ENCODE assay signal across 8 cellular contexts in the genomic region with DNA sequence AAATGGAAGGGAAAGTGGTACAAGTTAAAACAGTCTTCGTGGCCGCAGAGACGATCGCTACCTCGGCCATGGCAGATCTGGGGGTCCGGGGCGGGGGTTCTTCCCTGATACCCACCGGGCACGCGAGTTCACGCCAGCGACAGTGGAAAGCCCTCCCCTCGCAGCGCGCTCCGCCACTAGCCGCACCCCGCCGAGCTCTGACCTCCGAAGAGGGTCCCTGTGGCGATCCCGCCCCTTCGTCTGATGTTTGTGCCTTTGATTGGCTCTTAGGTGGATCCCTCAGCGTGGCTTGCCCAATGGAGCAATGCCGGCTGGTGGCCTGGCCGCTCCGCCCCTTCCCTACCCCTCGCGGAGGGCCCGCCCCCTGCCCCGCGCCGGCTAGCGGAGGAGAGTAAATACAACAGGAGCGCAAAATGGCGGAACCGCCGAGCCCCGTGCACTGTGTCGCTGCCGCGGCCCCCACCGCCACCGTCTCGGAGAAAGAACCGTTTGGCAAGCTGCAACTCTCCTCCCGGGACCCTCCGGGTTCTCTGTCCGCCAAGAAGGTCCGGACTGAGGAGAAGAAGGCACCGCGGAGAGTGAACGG. TPM values are rescaled to one million over a fixed set of nuclear protein-coding genes. Genes with fewer than 3 reads are reported as not detected.
DNase-seq lines count a peak whose midpoint lies in the region; ATAC-seq and TF ChIP-seq lines count a peak whose summit lies in the region.

A gene (plus strand): TSS at position 403 of the 586 bp plus-strand sequence. CDS start 11 bp downstream, at position 414.

- TF ChIP-seq CTCF in GM12873 (IDR thresholded peaks at IDR 0.05; ENCODE audit: insufficient read depth, low read depth, low read length, missing control alignments): peak; percentile 42
- peak; percentile 36 for TF ChIP-seq CTCF in cardiac muscle cell (IDR thresholded peaks at IDR 0.05; ENCODE audit: low read depth, low read length)
- peak; percentile 26 to 71 (median 43) for TF ChIP-seq CTCF in transverse colon (IDR thresholded peaks at IDR 0.05)

- H2AFZ ChIP-seq in trophoblast cell (ENCODE audit: insufficient read depth, low read length, poor library complexity): peak within 1 kb of the TSS; percentile 87

- H3K23ac ChIP-seq in trophoblast cell (ENCODE audit: low read length): no peak within 1 kb of the TSS

- H3K27me3 ChIP-seq in cardiac muscle cell: no peaks in the 10 kb centered on the region
- H3K27me3 ChIP-seq in trophoblast cell (ENCODE audit: insufficient read depth, low read length): no peaks in the 10 kb centered on the region
- no peaks in the 10 kb centered on the region for H3K27me3 ChIP-seq in transverse colon

- intact Hi-C loops in transverse colon (cut with DNase I; ENCODE audit: low total_unique reads): no loop called here

- peak within 1 kb of the TSS; percentile 85 for H4K8ac ChIP-seq in trophoblast cell (ENCODE audit: low read depth, low read length)

- WGBS in trophoblast cell (ENCODE audit: extremely low coverage, insufficient coverage, insufficient read length): no CpG with 5 or more reads among the region's 53 CpGs
- 1% methylated on average over 38 of the region's 53 CpGs; no CpG with 5 or more reads in 1 of the 2 donors for WGBS in transverse colon (ENCODE audit: low coverage in 1 of 2), 2 donors

- peak; percentile 93 for ATAC-seq in HG02759 (IDR thresholded peaks at IDR 0.05; ENCODE audit: unreplicated experiment)
- ATAC-seq in activated naive CD8-positive, alpha-beta T cell treated with anti-CD3 and anti-CD28 coated beads, Interleukin-2, amount 50 U/mL, for 24 hours: peak; percentile 99

- H3K79me1 ChIP-seq in trophoblast cell (ENCODE audit: low read length): peaks cover 8% of the 10 kb centered on the region

- peak within 1 kb of the TSS; percentile 40 for H4K91ac ChIP-seq in trophoblast cell (ENCODE audit: low read depth, low read length)

- H3K4ac ChIP-seq in trophoblast cell (ENCODE audit: low read depth, low read length): peak within 1 kb of the TSS; percentile 31

- peak within 1 kb of the TSS; percentile 87 for H3K18ac ChIP-seq in trophoblast cell (ENCODE audit: low read length)

- H3K4me3 ChIP-seq in cardiac muscle cell (peak within 1 kb of the TSS; percentile 83), trophoblast cell (ENCODE audit: low read depth, low read length) (peak within 1 kb of the TSS; percentile 89), transverse colon (peak within 1 kb of the TSS; percentile 90 to 98 (median 94))

- H3K9me3 ChIP-seq in cardiac muscle cell (ENCODE audit: low read depth) (no peaks in the 10 kb centered on the region), trophoblast cell (ENCODE audit: insufficient read depth, low read depth, low read length) (no peaks in the 10 kb centered on the region), transverse colon (no peaks in the 10 kb centered on the region)

- peaks cover 13% of the 10 kb centered on the region for H3K4me1 ChIP-seq in cardiac muscle cell (ENCODE audit: low read depth)
- no peaks in the 10 kb centered on the region for H3K4me1 ChIP-seq in trophoblast cell (ENCODE audit: control insufficient read depth in 1 of 2, insufficient read depth in 2 of 2, low read length in 2 of 2)
- peaks cover 28 to 69% (median 37%) of the 10 kb centered on the region in 4 donors for H3K4me1 ChIP-seq in transverse colon

- H4K12ac ChIP-seq in trophoblast cell (ENCODE audit: low read depth, low read length): peak within 1 kb of the TSS; percentile 5

- H3K36me3 ChIP-seq in cardiac muscle cell (no peaks in the 10 kb centered on the region), trophoblast cell (ENCODE audit: control insufficient read depth in 1 of 2, insufficient read depth in 2 of 2, low read length in 2 of 2) (peaks cover under 1 to 3% of the 10 kb centered on the region in 2 experiments), transverse colon (no peaks in the 10 kb centered on the region)

- peak within 1 kb of the TSS; percentile 57 for H3K14ac ChIP-seq in trophoblast cell (ENCODE audit: low read length)

- in situ Hi-C loops in transverse colon (cut with MboI; ENCODE audit: low pct_ligation_motif_present in 1 of 4, low pct_unique_long_range_greater_than_20kb in 1 of 4, low sequenced_read_pairs in 3 of 4): no loop called here

- peaks cover 11% of the 10 kb centered on the region for H3K36me3 Mint-ChIP-seq in activated naive CD8-positive, alpha-beta T cell treated with anti-CD3 and anti-CD28 coated beads, Interleukin-2, amount 50 U/mL, for 24 hours (ENCODE audit: low read depth)

- no peaks in the 10 kb centered on the region for H3K9me3 Mint-ChIP-seq in activated naive CD8-positive, alpha-beta T cell treated with anti-CD3 and anti-CD28 coated beads, Interleukin-2, amount 50 U/mL, for 24 hours

- peak within 1 kb of the TSS; percentile 74 for H3K4me2 ChIP-seq in trophoblast cell (ENCODE audit: low read length)

- H3K9ac ChIP-seq in trophoblast cell (ENCODE audit: low read length): peak within 1 kb of the TSS; percentile 91

- H2BK12ac ChIP-seq in trophoblast cell (ENCODE audit: low read length): no peak within 1 kb of the TSS

- peak within 1 kb of the TSS; percentile 80 for H2BK5ac ChIP-seq in trophoblast cell (ENCODE audit: low read depth, low read length, poor library complexity)

- DNase-seq in NCI-H1417 (lab: John Stamatoyannopoulos, UW) (peak; percentile 98 to 99 (median 99)), SW 1271 (lab: John Stamatoyannopoulos, UW) (peak; percentile 92 to 97), cardiac muscle cell (ENCODE audit: low read depth in 1 of 2, low spot score in 1 of 2) (peak; percentile 98 to 99), trophoblast cell (peak; percentile 98 to 99), transverse colon (peak; percentile 99)
- DNase-seq in activated naive CD8-positive, alpha-beta T cell treated with anti-CD3 and anti-CD28 coated beads, Interleukin-2, amount 50 U/mL, for 24 hours: peak; percentile 97

- H3K79me2 ChIP-seq in trophoblast cell (ENCODE audit: control insufficient read depth, insufficient read depth, low read length, poor library complexity): peaks cover 11% of the 10 kb centered on the region

- peak within 1 kb of the TSS; percentile 49 for H2BK120ac ChIP-seq in trophoblast cell (ENCODE audit: insufficient read depth, low read length, poor library complexity)

- peaks cover 42% of the 10 kb centered on the region for H3K4me1 Mint-ChIP-seq in activated naive CD8-positive, alpha-beta T cell treated with anti-CD3 and anti-CD28 coated beads, Interleukin-2, amount 50 U/mL, for 24 hours

- TF ChIP-seq POLR2A in transverse colon (IDR thresholded peaks at IDR 0.05): peak; percentile 95

- peak within 1 kb of the TSS; percentile 98 for H3K4me3 Mint-ChIP-seq in activated naive CD8-positive, alpha-beta T cell treated with anti-CD3 and anti-CD28 coated beads, Interleukin-2, amount 50 U/mL, for 24 hours

- no peak within 1 kb of the TSS for H2AK5ac ChIP-seq in trophoblast cell (ENCODE audit: low read length)

- H3K27ac ChIP-seq in cardiac muscle cell (peak within 1 kb of the TSS; percentile 96), trophoblast cell (ENCODE audit: low read depth, low read length) (peak within 1 kb of the TSS; percentile 56), transverse colon (peak within 1 kb of the TSS; percentile 98 to 99 (median 98))

- H3K27me3 Mint-ChIP-seq in activated naive CD8-positive, alpha-beta T cell treated with anti-CD3 and anti-CD28 coated beads, Interleukin-2, amount 50 U/mL, for 24 hours: no peaks in the 10 kb centered on the region

- H3K27ac Mint-ChIP-seq in activated naive CD8-positive, alpha-beta T cell treated with anti-CD3 and anti-CD28 coated beads, Interleukin-2, amount 50 U/mL, for 24 hours: peak within 1 kb of the TSS; percentile 93

- TF ChIP-seq EP300 in transverse colon (IDR thresholded peaks at IDR 0.05; ENCODE audit: low read depth): no peak

RNA-seq across cellular contexts. Expression of the gene that starts here (rescaled TPM):
- total RNA-seq in cardiac muscle cell (13.6 and 24.6 TPM in 2 replicates), transverse colon (10 to 100 TPM; 13.7 to 26.2 (median 19.8) TPM)
- polyA plus RNA-seq in cardiac muscle cell: 6.6 and 8.5 TPM in 2 replicates
- polyA plus RNA-seq in trophoblast cell (2013): 10.3 and 10.7 TPM in 2 replicates

Comparison
In these comparisons a context has a peak if more than half of its experiments do, and no peak if none do; other contexts are left out.
1. Peak in every context shown above with its lines: DNase-seq, ATAC-seq, H3K4me3 ChIP-seq and H3K27ac ChIP-seq.